10 cellular contexts compared by ENCODE assay signal in genomic region chr6:89817481-89817880, GRCh38. TPM values are rescaled to one million over a fixed set of nuclear protein-coding genes. Genes with fewer than 3 reads are reported as not detected.
A peak's percentile ranks its signal among the peaks of the same experiment; 100 is the strongest.
DNase-seq lines count a peak whose midpoint lies in the region; ATAC-seq and TF ChIP-seq lines count a peak whose summit lies in the region.
"Had no signal": no experiment of that assay in that cellular context is flagged by ENCODE, and none has a peak within 500 bp of the region (broad histone marks: within the 10 kb centered on the region; RNA-seq: fewer than 3 reads in every experiment).

No MANE protein-coding gene starts in this region.

- H3K27ac ChIP-seq in substantia nigra (ENCODE audit: low read depth, low read length, poor library complexity, severe bottlenecking) = no peak overlapping the region
- H3K27ac ChIP-seq: cardiac muscle cell, gastrocnemius medialis had no signal

- peak overlapping the region; percentile 81 for H3K4me3 ChIP-seq in NB4 (ENCODE audit: low read depth, low read length)

- H3K9me3 ChIP-seq in ES-I3 (ENCODE audit: control insufficient read depth, insufficient read depth, low read length) = no peaks in the 10 kb centered on the region
- H3K9me3 ChIP-seq: gastrocnemius medialis had no signal

- H3K36me3 Mint-ChIP-seq in natural killer cell = no peaks in the 10 kb centered on the region

- ATAC-seq in natural killer cell = no peak
- ATAC-seq: gastrocnemius medialis had no signal

- peak overlapping the region in 1 of 2 donors; percentile 35 for H3K27ac Mint-ChIP-seq in natural killer cell

- H3K9ac ChIP-seq in ES-I3 (ENCODE audit: low read depth, low read length) = peak overlapping the region; percentile 97

- no peak for TF ChIP-seq POLR2A in NB4 (IDR thresholded peaks at IDR 0.05; ENCODE audit: extremely low read depth, insufficient read length)

- H3K4me3 Mint-ChIP-seq in natural killer cell = peak overlapping the region; percentile 22

- intact Hi-C loops in natural killer cell (cut with micrococcal nuclease) = no loop called here

- H3K9me3 Mint-ChIP-seq in natural killer cell = no peaks in the 10 kb centered on the region

- peaks cover 34 to 39% of the 10 kb centered on the region in 2 donors for H3K4me1 Mint-ChIP-seq in natural killer cell

- H3K4me1 ChIP-seq in ES-I3 (ENCODE audit: insufficient read depth, low read length) = peaks cover 17% of the 10 kb centered on the region; the same call in 1 of the 2 replicates

- H3K36me3 ChIP-seq in ES-I3 (ENCODE audit: insufficient read depth, low read length) = peaks cover 4% of the 10 kb centered on the region; the same call in 1 of the 2 replicates
- H3K36me3 ChIP-seq: cardiac muscle cell, gastrocnemius medialis had no signal

- H3K27me3 Mint-ChIP-seq in natural killer cell (ENCODE audit: low read depth in 2 of 2) = no peaks in the 10 kb centered on the region

- TF ChIP-seq CTCF in NB4 (IDR thresholded peaks at IDR 0.05; ENCODE audit: low read depth, low read length) (no peak), natural killer cell (IDR thresholded peaks at IDR 0.05) (no peak)

- DNase-seq in NB4 (ENCODE audit: low read depth) = no peak
- peak; percentile 44 for DNase-seq in dermis blood vessel endothelial cell
- DNase-seq in natural killer cell = no peak
- DNase-seq in occipital lobe (lab: John Stamatoyannopoulos, UW) = no peak
- no peak for DNase-seq in NCI-H510A treated with DMSO at 0.1 percent for 48 hours (lab: John Stamatoyannopoulos, UW)
- no peak for DNase-seq in substantia nigra (lab: John Stamatoyannopoulos, UW)
- DNase-seq: gastrocnemius medialis, NCI-H774 had no signal

RNA-seq across cellular contexts. Expression of gene MDN1, which starts 2.1 kb away (rescaled TPM):
- total RNA-seq in dermis blood vessel endothelial cell (28.2 and 35.8 TPM in 2 replicates), natural killer cell (10 to 100 TPM; 38.0 to 43.3 (median 41.4) TPM), occipital lobe (34.8 TPM)

RNA-seq across cellular contexts. Expression of gene CASP8AP2, which starts 12.2 kb away (rescaled TPM):
- 17.4 and 21.1 TPM in 2 replicates for total RNA-seq in dermis blood vessel endothelial cell
- total RNA-seq in natural killer cell = 10 to 100 TPM; 24.3 to 31.8 (median 25.4) TPM
- total RNA-seq in occipital lobe = 55.4 TPM
